1 cellular context compared by ENCODE assay signal in genomic region chr21:45029298-45029967, GRCh38.
TF ChIP-seq lines count a peak whose summit lies in the region.

No MANE protein-coding gene starts in this region.

TF ChIP-seq in HepG2, 621 proteins besides CTCF, POLR2A, EP300 and RAD21 (continued from another document):
- TF ChIP-seq PRDM4 (CRISPR knock-in tag; IDR thresholded peaks at IDR 0.05; ENCODE audit: borderline replicate concordance) (no peak), RBAK (CRISPR knock-in tag; IDR thresholded peaks at IDR 0.05) (no peak), ZNF256 (CRISPR knock-in tag; conservative IDR thresholded peaks at IDR 0.05) (no peak), ZMYM4 (CRISPR knock-in tag; IDR thresholded peaks at IDR 0.05) (no peak), ZNF879 (CRISPR knock-in tag; IDR thresholded peaks at IDR 0.05) (no peak), ISX (CRISPR knock-in tag; conservative IDR thresholded peaks at IDR 0.05) (no peak), RBM22 (optimal IDR thresholded peaks at IDR 0.05; ENCODE audit: low read length) (no peak)
